Comparison of ENCODE assay signal across 8 cellular contexts in genomic region chr9:106920701-106921283, GRCh38. TPM values are rescaled to one million over a fixed set of nuclear protein-coding genes. Genes with fewer than 3 reads are reported as not detected.
DNase-seq lines count a peak whose midpoint lies in the region; ATAC-seq, FAIRE-seq and TF ChIP-seq lines count a peak whose summit lies in the region.

No MANE protein-coding gene starts in this region.

- no peak overlapping the region for H3K27ac Mint-ChIP-seq in activated T-cell treated with anti-CD3 and anti-CD28 coated beads, Interleukin-2, amount 50 U/mL, for 24 hours

- DNase-seq in H54 (ENCODE audit: insufficient read length, low spot score) (no peak), WERI-Rb-1 (no peak), left ventricle myocardium superior (no peak), retinal pigment epithelial cell (ENCODE audit: low read depth) (peak; percentile 67), GF-D8 (lab: John Stamatoyannopoulos, UW) (no peak), GM13977 (ENCODE audit: low spot score) (no peak), DMS53 (lab: John Stamatoyannopoulos, UW) (no peak)
- DNase-seq in activated T-cell treated with anti-CD3 and anti-CD28 coated beads, Interleukin-2, amount 50 U/mL, for 24 hours = no peak

- peak; percentile 70 for ATAC-seq in left ventricle myocardium superior

- no peaks in the 10 kb centered on the region for H3K36me3 Mint-ChIP-seq in activated T-cell treated with anti-CD3 and anti-CD28 coated beads, Interleukin-2, amount 50 U/mL, for 24 hours (ENCODE audit: low read depth)

- H3K36me3 ChIP-seq in WERI-Rb-1 = peaks cover 35% of the 10 kb centered on the region

- H3K4me3 Mint-ChIP-seq in activated T-cell treated with anti-CD3 and anti-CD28 coated beads, Interleukin-2, amount 50 U/mL, for 24 hours = no peak overlapping the region

- H3K4me3 ChIP-seq in WERI-Rb-1 (ENCODE audit: low read depth, low read length) (no peak overlapping the region), retinal pigment epithelial cell (ENCODE audit: low read length) (peak overlapping the region; percentile 5)

- H3K9me3 Mint-ChIP-seq in activated T-cell treated with anti-CD3 and anti-CD28 coated beads, Interleukin-2, amount 50 U/mL, for 24 hours = no peaks in the 10 kb centered on the region

- H3K9me3 ChIP-seq in WERI-Rb-1 (ENCODE audit: severe bottlenecking) = no peaks in the 10 kb centered on the region

- no peak for TF ChIP-seq CTCF in WERI-Rb-1 (IDR thresholded peaks at IDR 0.05; ENCODE audit: low read depth, low read length)
- no peak for TF ChIP-seq CTCF in retinal pigment epithelial cell (conservative IDR thresholded peaks at IDR 0.05; ENCODE audit: low read depth, low read length)
- no peak for TF ChIP-seq CTCF in GM13977 (IDR thresholded peaks at IDR 0.05; ENCODE audit: extremely low read depth, insufficient read depth, missing control alignments)

- no peak for TF ChIP-seq POLR2A in H54 (IDR thresholded peaks at IDR 0.05; ENCODE audit: low read depth, low read length)

- intact Hi-C loops in left ventricle myocardium superior (cut with micrococcal nuclease) = no loop called here

- in situ Hi-C loops in GM13977 (cut with MboI; ENCODE audit: low pct_unique_long_range_greater_than_20kb, low sequenced_read_pairs, unreplicated experiment) = no loop called here

- H3K27me3 ChIP-seq in WERI-Rb-1 (ENCODE audit: insufficient read depth, low read depth, severe bottlenecking) = no peaks in the 10 kb centered on the region

- H3K27ac ChIP-seq in WERI-Rb-1 = peak overlapping the region; percentile 27

- no peaks in the 10 kb centered on the region for H3K27me3 Mint-ChIP-seq in activated T-cell treated with anti-CD3 and anti-CD28 coated beads, Interleukin-2, amount 50 U/mL, for 24 hours

- peaks cover 17% of the 10 kb centered on the region for H3K4me1 Mint-ChIP-seq in activated T-cell treated with anti-CD3 and anti-CD28 coated beads, Interleukin-2, amount 50 U/mL, for 24 hours (ENCODE audit: low read depth)

- FAIRE-seq in H54 (lab: Jason Lieb, UNC) = peak; percentile 23

RNA-seq across cellular contexts. Expression of gene ZNF462, which starts 57.8 kb away (rescaled TPM):
- total RNA-seq in left ventricle myocardium superior = 23.0 TPM
